In genomic region chr10:7720478-7720877, GRCh38 we compare ENCODE assay signal across 40 cellular contexts. TPM values are rescaled to one million over a fixed set of nuclear protein-coding genes. Genes with fewer than 3 reads are reported as not detected.
"Had no signal": no experiment of that assay in that cellular context is flagged by ENCODE, and none has a peak within 500 bp of the region (broad histone marks: within the 10 kb centered on the region; RNA-seq: fewer than 3 reads in every experiment).

No MANE protein-coding gene starts in this region.

- H3K27ac ChIP-seq: ascending aorta, cardiac muscle cell, WERI-Rb-1 had no signal

- H3K36me3 Mint-ChIP-seq: activated CD8-positive, alpha-beta memory T cell treated with anti-CD3 and anti-CD28 coated beads, Interleukin-2, amount 10 ng/mL, durations not matched to agents 7 days and 5 days; activated naive CD4-positive, alpha-beta T cell treated with anti-CD3 and anti-CD28 coated beads, Interleukin-2, amount 10 ng/mL, durations not matched to agents 7 days and 5 days; activated naive CD8-positive, alpha-beta T cell treated with anti-CD3 and anti-CD28 coated beads, Interleukin-2, amount 10 ng/mL, durations not matched to agents 7 days and 5 days; brain; WTC11 had no signal

- H3K27ac Mint-ChIP-seq: activated CD4-positive, alpha-beta memory T cell treated with anti-CD3 and anti-CD28 coated beads, Interleukin-2, amount 10 ng/mL, durations not matched to agents 7 days and 5 days; activated CD4-positive, alpha-beta T cell treated with anti-CD3 and anti-CD28 coated beads for 36 hours; activated CD4-positive, alpha-beta T cell treated with anti-CD3 and anti-CD28 coated beads, Interleukin-2, amount 10 ng/mL, durations not matched to agents 7 days and 5 days; activated CD8-positive, alpha-beta memory T cell treated with anti-CD3 and anti-CD28 coated beads, Interleukin-2, amount 10 ng/mL, durations not matched to agents 7 days and 5 days; activated CD8-positive, alpha-beta T cell treated with anti-CD3 and anti-CD28 coated beads, Interleukin-2, amount 10 ng/mL, durations not matched to agents 7 days and 5 days; activated naive CD4-positive, alpha-beta T cell treated with anti-CD3 and anti-CD28 coated beads, Interleukin-2, amount 10 ng/mL, durations not matched to agents 7 days and 5 days; activated naive CD4-positive, alpha-beta T cell treated with anti-CD3 and anti-CD28 coated beads, Interleukin-2, amount 50 U/mL, for 24 hours; activated naive CD8-positive, alpha-beta T cell; activated naive CD8-positive, alpha-beta T cell treated with anti-CD3 and anti-CD28 coated beads, Interleukin-2, amount 10 ng/mL, durations not matched to agents 7 days and 5 days; activated naive CD8-positive, alpha-beta T cell treated with anti-CD3 and anti-CD28 coated beads, Interleukin-2, amount 50 U/mL, for 24 hours; activated T-cell treated with anti-CD3 and anti-CD28 coated beads, Interleukin-2, amount 50 U/mL, for 24 hours; activated T-helper 2 cell treated with anti-CD3 and anti-CD28 coated beads, Interferon-gamma antibody, Interleukin-2, Interleukin-4, amounts not matched to agents 10 μg/mL and 5 μg/mL and 100 μg/mL, durations not matched to agents 14 hours and 24 hours and 36 hours; brain; T-helper 1 cell treated with Interleukin-12 subunit alpha and Interleukin-12 subunit beta and Interleukin-4 antibody, amounts not matched to agents 30 μg/mL and 1 μg/mL, for 36 hours; T-helper 2 cell treated with Interferon-gamma antibody and Interleukin-4, amounts not matched to agents 5 μg/mL and 100 μg/mL, for 36 hours; WTC11 had no signal

- H3K4me3 Mint-ChIP-seq: activated CD4-positive, alpha-beta memory T cell treated with anti-CD3 and anti-CD28 coated beads, Interleukin-2, amount 10 ng/mL, durations not matched to agents 7 days and 5 days; activated CD4-positive, alpha-beta T cell treated with anti-CD3 and anti-CD28 coated beads for 36 hours; activated CD4-positive, alpha-beta T cell treated with anti-CD3 and anti-CD28 coated beads, Interleukin-2, amount 10 ng/mL, durations not matched to agents 7 days and 5 days; activated CD8-positive, alpha-beta memory T cell treated with anti-CD3 and anti-CD28 coated beads, Interleukin-2, amount 10 ng/mL, durations not matched to agents 7 days and 5 days; activated CD8-positive, alpha-beta T cell treated with anti-CD3 and anti-CD28 coated beads, Interleukin-2, amount 10 ng/mL, durations not matched to agents 7 days and 5 days; activated naive CD4-positive, alpha-beta T cell treated with anti-CD3 and anti-CD28 coated beads, Interleukin-2, amount 10 ng/mL, durations not matched to agents 7 days and 5 days; activated naive CD4-positive, alpha-beta T cell treated with anti-CD3 and anti-CD28 coated beads, Interleukin-2, amount 50 U/mL, for 24 hours; activated naive CD8-positive, alpha-beta T cell; activated naive CD8-positive, alpha-beta T cell treated with anti-CD3 and anti-CD28 coated beads, Interleukin-2, amount 10 ng/mL, durations not matched to agents 7 days and 5 days; activated naive CD8-positive, alpha-beta T cell treated with anti-CD3 and anti-CD28 coated beads, Interleukin-2, amount 50 U/mL, for 24 hours; activated T-cell treated with anti-CD3 and anti-CD28 coated beads, Interleukin-2, amount 50 U/mL, for 24 hours; brain; central memory CD8-positive, alpha-beta T cell; T-helper 1 cell treated with Interleukin-12 subunit alpha and Interleukin-12 subunit beta and Interleukin-4 antibody, amounts not matched to agents 30 μg/mL and 1 μg/mL, for 36 hours; T-helper 2 cell treated with Interferon-gamma antibody and Interleukin-4, amounts not matched to agents 5 μg/mL and 100 μg/mL, for 36 hours; WTC11 had no signal

- H3K27me3 ChIP-seq: ascending aorta had no signal

- H3K9me3 ChIP-seq: ascending aorta had no signal

- H3K4me1 ChIP-seq: ascending aorta had no signal

- DNase-seq: activated CD4-positive, alpha-beta memory T cell treated with anti-CD3 and anti-CD28 coated beads, Interleukin-2, amount 10 ng/mL, durations not matched to agents 7 days and 5 days; activated CD4-positive, alpha-beta T cell treated with anti-CD3 and anti-CD28 coated beads for 1 hour; activated CD4-positive, alpha-beta T cell treated with anti-CD3 and anti-CD28 coated beads for 36 hours; activated CD4-positive, alpha-beta T cell treated with anti-CD3 and anti-CD28 coated beads for 48 hours; activated CD4-positive, alpha-beta T cell treated with anti-CD3 and anti-CD28 coated beads, Interleukin-2, amount 10 ng/mL, durations not matched to agents 7 days and 5 days; activated CD4-positive, alpha-beta T cell treated with anti-CD3 and anti-CD28 coated beads, Interleukin-2, amount 50 U/mL, for 48 hours; activated CD4-positive, CD25-positive, alpha-beta regulatory T cell; activated CD8-positive, alpha-beta memory T cell treated with anti-CD3 and anti-CD28 coated beads for 24 hours; activated CD8-positive, alpha-beta memory T cell treated with anti-CD3 and anti-CD28 coated beads, Interleukin-2, amount 10 ng/mL, durations not matched to agents 7 days and 5 days; activated CD8-positive, alpha-beta memory T cell treated with anti-CD3 and anti-CD28 coated beads, Interleukin-2, amount 50 U/mL, for 48 hours; activated CD8-positive, alpha-beta T cell treated with anti-CD3 and anti-CD28 coated beads, Interleukin-2, amount 10 ng/mL, durations not matched to agents 7 days and 5 days; activated effector memory CD4-positive, alpha-beta T cell treated with Interleukin-2 at 50 U/mL for 16 hours; activated gamma-delta T cell; activated naive CD4-positive, alpha-beta T cell treated with anti-CD3 and anti-CD28 coated beads, Interleukin-2, amount 10 ng/mL, durations not matched to agents 7 days and 5 days; activated naive CD4-positive, alpha-beta T cell treated with Interleukin-2 at 50 U/mL for 16 hours; activated naive CD8-positive, alpha-beta T cell treated with anti-CD3 and anti-CD28 coated beads, Interleukin-2, amount 10 ng/mL, durations not matched to agents 7 days and 5 days; activated naive CD8-positive, alpha-beta T cell treated with anti-CD3 and anti-CD28 coated beads, Interleukin-2, amount 50 U/mL, for 24 hours; activated T-cell treated with anti-CD3 and anti-CD28 coated beads, Interleukin-2, amount 50 U/mL, for 24 hours; activated T-cell treated with anti-CD3 and anti-CD28 coated beads, Interleukin-2, amount 50 U/mL, for 48 hours; amygdala; anterior cingulate cortex; caudate nucleus; cerebellar nuclear complex; T-helper 1 cell; T-helper 2 cell; T-helper 9 cell; WERI-Rb-1 had no signal

- H3K4me3 ChIP-seq: ascending aorta, cardiac muscle cell had no signal

- H3K4me1 Mint-ChIP-seq: activated CD4-positive, alpha-beta memory T cell treated with anti-CD3 and anti-CD28 coated beads, Interleukin-2, amount 10 ng/mL, durations not matched to agents 7 days and 5 days; activated CD4-positive, alpha-beta T cell treated with anti-CD3 and anti-CD28 coated beads for 36 hours; activated naive CD4-positive, alpha-beta T cell treated with anti-CD3 and anti-CD28 coated beads, Interleukin-2, amount 10 ng/mL, durations not matched to agents 7 days and 5 days; activated naive CD4-positive, alpha-beta T cell treated with anti-CD3 and anti-CD28 coated beads, Interleukin-2, amount 50 U/mL, for 24 hours; activated naive CD8-positive, alpha-beta T cell treated with anti-CD3 and anti-CD28 coated beads, Interleukin-2, amount 50 U/mL, for 24 hours; brain had no signal

- ATAC-seq: activated CD4-positive, alpha-beta T cell treated with anti-CD3 and anti-CD28 coated beads for 36 hours; activated CD4-positive, CD25-positive, alpha-beta regulatory T cell treated with anti-CD3 and anti-CD28 coated beads, Interleukin-2, amount 50 U/mL, for 24 hours; activated CD8-positive, alpha-beta memory T cell treated with anti-CD3 and anti-CD28 coated beads, Interleukin-2, amount 10 ng/mL, durations not matched to agents 7 days and 5 days; activated CD8-positive, alpha-beta T cell treated with anti-CD3 and anti-CD28 coated beads, Interleukin-2, amount 10 ng/mL, durations not matched to agents 7 days and 5 days; activated naive CD8-positive, alpha-beta T cell treated with anti-CD3 and anti-CD28 coated beads, Interleukin-2, amount 50 U/mL, for 24 hours; WTC11 had no signal

- FAIRE-seq: bronchial epithelial cell, TTC549 had no signal

- H3K36me3 ChIP-seq: ascending aorta, cardiac muscle cell, WERI-Rb-1 had no signal

- H3K9me3 Mint-ChIP-seq: activated CD4-positive, alpha-beta memory T cell treated with anti-CD3 and anti-CD28 coated beads, Interleukin-2, amount 10 ng/mL, durations not matched to agents 7 days and 5 days; activated CD4-positive, alpha-beta T cell treated with anti-CD3 and anti-CD28 coated beads, Interleukin-2, amount 10 ng/mL, durations not matched to agents 7 days and 5 days; activated naive CD4-positive, alpha-beta T cell treated with anti-CD3 and anti-CD28 coated beads, Interleukin-2, amount 10 ng/mL, durations not matched to agents 7 days and 5 days; activated naive CD4-positive, alpha-beta T cell treated with anti-CD3 and anti-CD28 coated beads, Interleukin-2, amount 50 U/mL, for 24 hours; activated naive CD8-positive, alpha-beta T cell treated with anti-CD3 and anti-CD28 coated beads, Interleukin-2, amount 10 ng/mL, durations not matched to agents 7 days and 5 days; activated naive CD8-positive, alpha-beta T cell treated with anti-CD3 and anti-CD28 coated beads, Interleukin-2, amount 50 U/mL, for 24 hours; activated T-cell treated with anti-CD3 and anti-CD28 coated beads, Interleukin-2, amount 50 U/mL, for 24 hours; activated T-helper 2 cell treated with anti-CD3 and anti-CD28 coated beads, Interferon-gamma antibody, Interleukin-2, Interleukin-4, amounts not matched to agents 10 μg/mL and 5 μg/mL and 100 μg/mL, durations not matched to agents 14 hours and 24 hours and 36 hours; brain; central memory CD8-positive, alpha-beta T cell; T-helper 1 cell treated with Interleukin-12 subunit alpha and Interleukin-12 subunit beta and Interleukin-4 antibody, amounts not matched to agents 30 μg/mL and 1 μg/mL, for 36 hours; T-helper 2 cell treated with Interferon-gamma antibody and Interleukin-4, amounts not matched to agents 5 μg/mL and 100 μg/mL, for 36 hours; WTC11 had no signal

RNA-seq across cellular contexts. Expression of gene ITIH2, which starts 17.4 kb away (rescaled TPM):
- total RNA-seq: activated CD4-positive, alpha-beta memory T cell treated with anti-CD3 and anti-CD28 coated beads, Interleukin-2, amount 10 ng/mL, durations not matched to agents 7 days and 5 days; activated CD4-positive, alpha-beta T cell treated with anti-CD3 and anti-CD28 coated beads for 36 hours; activated CD4-positive, alpha-beta T cell treated with anti-CD3 and anti-CD28 coated beads, Interleukin-2, amount 10 ng/mL, durations not matched to agents 7 days and 5 days; activated CD8-positive, alpha-beta memory T cell treated with anti-CD3 and anti-CD28 coated beads, Interleukin-2, amount 10 ng/mL, durations not matched to agents 7 days and 5 days; activated CD8-positive, alpha-beta T cell treated with anti-CD3 and anti-CD28 coated beads, Interleukin-2, amount 10 ng/mL, durations not matched to agents 7 days and 5 days; activated naive CD8-positive, alpha-beta T cell treated with anti-CD3 and anti-CD28 coated beads, Interleukin-2, amount 10 ng/mL, durations not matched to agents 7 days and 5 days; activated T-helper 2 cell treated with anti-CD3 and anti-CD28 coated beads, Interferon-gamma antibody, Interleukin-2, Interleukin-4, amounts not matched to agents 10 μg/mL and 5 μg/mL and 100 μg/mL, durations not matched to agents 14 hours and 24 hours and 36 hours; bronchial epithelial cell; cardiac muscle cell had no signal

RNA-seq across cellular contexts. Expression of gene ITIH5, which starts 53.7 kb away (rescaled TPM):
- total RNA-seq: activated CD4-positive, alpha-beta memory T cell treated with anti-CD3 and anti-CD28 coated beads, Interleukin-2, amount 10 ng/mL, durations not matched to agents 7 days and 5 days; activated CD4-positive, alpha-beta T cell treated with anti-CD3 and anti-CD28 coated beads for 36 hours; activated CD4-positive, alpha-beta T cell treated with anti-CD3 and anti-CD28 coated beads, Interleukin-2, amount 10 ng/mL, durations not matched to agents 7 days and 5 days; activated CD8-positive, alpha-beta memory T cell treated with anti-CD3 and anti-CD28 coated beads, Interleukin-2, amount 10 ng/mL, durations not matched to agents 7 days and 5 days; activated CD8-positive, alpha-beta T cell treated with anti-CD3 and anti-CD28 coated beads, Interleukin-2, amount 10 ng/mL, durations not matched to agents 7 days and 5 days; activated naive CD8-positive, alpha-beta T cell treated with anti-CD3 and anti-CD28 coated beads, Interleukin-2, amount 10 ng/mL, durations not matched to agents 7 days and 5 days; activated T-helper 2 cell treated with anti-CD3 and anti-CD28 coated beads, Interferon-gamma antibody, Interleukin-2, Interleukin-4, amounts not matched to agents 10 μg/mL and 5 μg/mL and 100 μg/mL, durations not matched to agents 14 hours and 24 hours and 36 hours; bronchial epithelial cell had no signal
